8 cellular contexts compared by ENCODE assay signal in genomic region chr2:63841254-63842022, GRCh38. TPM values are rescaled to one million over a fixed set of nuclear protein-coding genes. Genes with fewer than 3 reads are reported as not detected.
A peak's percentile ranks its signal among the peaks of the same experiment; 100 is the strongest.
DNase-seq lines count a peak whose midpoint lies in the region; ATAC-seq, FAIRE-seq and TF ChIP-seq lines count a peak whose summit lies in the region.

TSS of gene UGP2 (plus strand) at chr2:63841896. CDS start at chr2:63842186, 290 bp downstream.

- H3K9me3 ChIP-seq in BE2C (no peaks in the 10 kb centered on the region), HepG2 (ENCODE audit: low read length) (no peaks in the 10 kb centered on the region)

- H3K79me2 ChIP-seq in HepG2 (ENCODE audit: insufficient read depth, low read length), result peaks cover 48% of the 10 kb centered on the region

- peak within 1 kb of the TSS; percentile 92 for H3K9ac ChIP-seq in HepG2 (ENCODE audit: insufficient read depth, low read depth, low read length)

- peak within 1 kb of the TSS; percentile 94 for H3K27ac ChIP-seq in HepG2 (ENCODE audit: extremely low read length, insufficient read depth, low read length)

- BruUV-seq in HepG2 (replicated peaks; lab: Mats Ljungman, UMichigan), result no TSS peak

- H3K4me1 Mint-ChIP-seq in activated CD4-positive, alpha-beta T cell treated with anti-CD3 and anti-CD28 coated beads, Interleukin-2, amount 10 ng/mL, durations not matched to agents 7 days and 5 days, result peaks cover 52% of the 10 kb centered on the region
- peaks cover 40% of the 10 kb centered on the region for H3K4me1 Mint-ChIP-seq in dendritic cell treated with granulocyte-macrophage colony-stimulating factor and Interleukin-4, amounts not matched to agents 40 ng/mL and 50 ng/mL, for 4 days (ENCODE audit: low read depth)

- peaks cover 2% of the 10 kb centered on the region for H3K4me1 ChIP-seq in BE2C
- peaks cover 42% of the 10 kb centered on the region for H3K4me1 ChIP-seq in HepG2 (ENCODE audit: insufficient read depth, low read length)

- H3K27me3 Mint-ChIP-seq in activated CD4-positive, alpha-beta T cell treated with anti-CD3 and anti-CD28 coated beads, Interleukin-2, amount 10 ng/mL, durations not matched to agents 7 days and 5 days, result peaks cover 7% of the 10 kb centered on the region
- no peaks in the 10 kb centered on the region for H3K27me3 Mint-ChIP-seq in dendritic cell treated with granulocyte-macrophage colony-stimulating factor and Interleukin-4, amounts not matched to agents 40 ng/mL and 50 ng/mL, for 4 days

- POLR2A ChIA-PET in activated CD4-positive, alpha-beta T cell treated with anti-CD3 and anti-CD28 coated beads, Interleukin-2, amount 10 ng/mL, durations not matched to agents 7 days and 5 days (lab: Charles Lee), result interaction anchor here (3.4 kb wide), 1 partner anchor 13 kb away, joined by 36 read pairs; no protein-coding TSS in a partner anchor
- POLR2A ChIA-PET in HepG2 (lab: Yijun Ruan, JAX), result interaction anchor here (0.7 to 5.2 kb wide), 27 partner anchors 9 to 253 kb away, joined by 3 to 73 read pairs (median 4); partner anchors contain the start of genes MDH1 and WDPCP

- DNase-seq in BE2C (peak; percentile 77), GM19239 (ENCODE audit: insufficient read length, low spot score) (peak; percentile 32), NCI-H69 (lab: John Stamatoyannopoulos, UW) (peak; percentile 92), HepG2 (ENCODE audit: low spot score) (peak; percentile 90)
- DNase-seq in activated CD4-positive, alpha-beta T cell treated with anti-CD3 and anti-CD28 coated beads, Interleukin-2, amount 10 ng/mL, durations not matched to agents 7 days and 5 days, result peak; percentile 92
- peak; percentile 71 to 76 for DNase-seq in stimulated activated CD4-positive, alpha-beta T cell treated with anti-CD3 and anti-CD28 coated beads, Interleukin-4, amount 100 ng/mL, for 4 hours

- peaks cover 49% of the 10 kb centered on the region for H3K36me3 Mint-ChIP-seq in activated CD4-positive, alpha-beta T cell treated with anti-CD3 and anti-CD28 coated beads, Interleukin-2, amount 10 ng/mL, durations not matched to agents 7 days and 5 days (ENCODE audit: low read depth)
- H3K36me3 Mint-ChIP-seq in dendritic cell treated with granulocyte-macrophage colony-stimulating factor and Interleukin-4, amounts not matched to agents 40 ng/mL and 50 ng/mL, for 4 days (ENCODE audit: low read depth), result peaks cover 35% of the 10 kb centered on the region

- in situ Hi-C loops in HepG2 (cut with HindIII; ENCODE audit: extremely low pct_ligation_motif_present, low pct_unique_long_range_greater_than_20kb), result no loop called here

- peak within 1 kb of the TSS; percentile 96 for H3K27ac Mint-ChIP-seq in activated CD4-positive, alpha-beta T cell treated with anti-CD3 and anti-CD28 coated beads, Interleukin-2, amount 10 ng/mL, durations not matched to agents 7 days and 5 days
- H3K27ac Mint-ChIP-seq in dendritic cell treated with granulocyte-macrophage colony-stimulating factor and Interleukin-4, amounts not matched to agents 40 ng/mL and 50 ng/mL, for 4 days, result peak within 1 kb of the TSS; percentile 100

- H3K4me3 ChIP-seq in BE2C (ENCODE audit: low read depth, low read length) (peak within 1 kb of the TSS; percentile 72), HepG2 (replicated peaks in 1 of 3; ENCODE audit: insufficient read depth in 1 of 3, low read depth in 2 of 3, low read length in 3 of 3) (peak within 1 kb of the TSS; percentile 82 to 95 (median 85))

- CTCF ChIA-PET in activated CD4-positive, alpha-beta T cell treated with anti-CD3 and anti-CD28 coated beads, Interleukin-2, amount 10 ng/mL, durations not matched to agents 7 days and 5 days (lab: Charles Lee), result interaction anchor here (0.7 to 3.9 kb wide), 5 partner anchors 11 to 37 kb away, joined by 3 to 27 read pairs (median 4); no protein-coding TSS in a partner anchor
- CTCF ChIA-PET in HepG2 (lab: Yijun Ruan, JAX; ENCODE audit: low intra/inter-chr PET ratio, low total read pairs), result interaction anchor here (1.0 kb wide), 1 partner anchor 149 kb away, joined by 3 read pairs; no protein-coding TSS in a partner anchor

- intact Hi-C loops in dendritic cell treated with granulocyte-macrophage colony-stimulating factor and Interleukin-4, amounts not matched to agents 40 ng/mL and 50 ng/mL, for 4 days (cut with micrococcal nuclease), result loop anchor here (2.0 to 10.0 kb wide), 7 partner anchors 15 to 1647 kb away; partner anchors contain the start of genes B3GNT2, MDH1, PELI1 and SLC1A4
- intact Hi-C loops in HepG2 (cut with micrococcal nuclease; ENCODE audit: unreplicated experiment), result loop anchor here (1.0 to 2.0 kb wide), 5 partner anchors 20 to 253 kb away; partner anchors contain the start of genes MDH1 and WDPCP

- no peaks in the 10 kb centered on the region for H3K27me3 ChIP-seq in BE2C
- H3K27me3 ChIP-seq in HepG2 (ENCODE audit: control insufficient read depth in 1 of 2, insufficient read depth in 2 of 2, low read length in 2 of 2), result no peaks in the 10 kb centered on the region; a peak in 1 of 5 replicates

- no peak within 1 kb of the TSS for H2AFZ ChIP-seq in HepG2 (ENCODE audit: low read length)

- H3K4me3 Mint-ChIP-seq in activated CD4-positive, alpha-beta T cell treated with anti-CD3 and anti-CD28 coated beads, Interleukin-2, amount 10 ng/mL, durations not matched to agents 7 days and 5 days, result peak within 1 kb of the TSS; percentile 97
- H3K4me3 Mint-ChIP-seq in dendritic cell treated with granulocyte-macrophage colony-stimulating factor and Interleukin-4, amounts not matched to agents 40 ng/mL and 50 ng/mL, for 4 days, result peak within 1 kb of the TSS; percentile 98

- H4K20me1 ChIP-seq in HepG2 (ENCODE audit: insufficient read depth, low read length), result peaks cover 32% of the 10 kb centered on the region

- H3K36me3 ChIP-seq in BE2C, result no peaks in the 10 kb centered on the region
- no peaks in the 10 kb centered on the region for H3K36me3 ChIP-seq in HepG2 (replicated peaks in 1 of 2; ENCODE audit: control insufficient read depth in 1 of 2, insufficient read depth in 2 of 2, low read length in 2 of 2)

- peak; percentile 58 for ATAC-seq in HG03460 (IDR thresholded peaks at IDR 0.05; ENCODE audit: unreplicated experiment)
- peak; percentile 84 for ATAC-seq in HepG2

- TF ChIP-seq EP300 in HepG2 (IDR thresholded peaks at IDR 0.05; ENCODE audit: low read depth in 2 of 2, low read length in 2 of 2) (no peak; a peak in 2 of 4 replicates), HepG2 (CRISPR knock-in tag; IDR thresholded peaks at IDR 0.05; ENCODE audit: borderline replicate concordance) (peak; percentile 31)

- FAIRE-seq in GM19239 (lab: Jason Lieb, UNC), result peak; percentile 74
- no peak for FAIRE-seq in HepG2 (lab: Jason Lieb, UNC)

- TF ChIP-seq RAD21 in HepG2 (CRISPR knock-in tag; IDR thresholded peaks at IDR 0.05), result peak; percentile 50

- WGBS in HepG2 (ENCODE audit: low lambda C conversion rate), result 1% methylated on average over 19 of the region's 59 CpGs

- TF ChIP-seq CTCF in BE2C (IDR thresholded peaks at IDR 0.05; ENCODE audit: low read depth, low read length), result no peak
- TF ChIP-seq CTCF in HepG2 (CRISPR knock-in tag; IDR thresholded peaks at IDR 0.05), result peak; percentile 68

- H3K4me2 ChIP-seq in HepG2 (ENCODE audit: low read depth, low read length), result peak within 1 kb of the TSS; percentile 95

- peak; percentile 78 to 90 for TF ChIP-seq POLR2A in HepG2 (IDR thresholded peaks at IDR 0.05; ENCODE audit: insufficient read depth in 1 of 2, low read depth in 2 of 2, low read length in 2 of 2)

- H3K9me3 Mint-ChIP-seq in activated CD4-positive, alpha-beta T cell treated with anti-CD3 and anti-CD28 coated beads, Interleukin-2, amount 10 ng/mL, durations not matched to agents 7 days and 5 days, result peaks cover 1% of the 10 kb centered on the region
- no peaks in the 10 kb centered on the region for H3K9me3 Mint-ChIP-seq in dendritic cell treated with granulocyte-macrophage colony-stimulating factor and Interleukin-4, amounts not matched to agents 40 ng/mL and 50 ng/mL, for 4 days

TF ChIP-seq in HepG2, 621 proteins besides CTCF, POLR2A, EP300 and RAD21 (continues in another document):
- TF ChIP-seq GTF3A (CRISPR knock-in tag; conservative IDR thresholded peaks at IDR 0.05) (no peak), ZNF740 (CRISPR knock-in tag; IDR thresholded peaks at IDR 0.05) (no peak), TP53 (CRISPR knock-in tag; conservative IDR thresholded peaks at IDR 0.05) (0 out of 2 replicates have a peak, but pooled peaks have one; percentile 23), STAG1 (CRISPR knock-in tag; IDR thresholded peaks at IDR 0.05) (peak; percentile 40), ZNF629 (CRISPR knock-in tag; conservative IDR thresholded peaks at IDR 0.05) (no peak), FOXO1 (CRISPR knock-in tag; IDR thresholded peaks at IDR 0.05) (peak; percentile 41; the same call in 1 of the 2 replicates)

RNA-seq across cellular contexts. Expression of gene UGP2, which starts in this region (rescaled TPM):
- polyA plus RNA-seq in BE2C (2012; ENCODE audit: insufficient read depth, insufficient read length, low read depth), result 13.0 TPM
- 100 to 1,000 TPM; 140 to 181 TPM for total RNA-seq in activated CD4-positive, alpha-beta T cell treated with anti-CD3 and anti-CD28 coated beads, Interleukin-2, amount 10 ng/mL, durations not matched to agents 7 days and 5 days
- total RNA-seq in HepG2 (2016; rRNA removed; fragmentation: Illumina TruSeq; extraction: Trizol), result 134 and 210 TPM in 2 replicates
- 83.7 and 93.6 TPM in 2 replicates for total RNA-seq in HepG2 (2016; cell fraction: cytosol; rRNA removed; fragmentation: Illumina TruSeq; extraction: Trizol; ENCODE audit: low read depth)
- total RNA-seq in HepG2 (2016; cell fraction: insoluble cytoplasmic fraction; rRNA removed; fragmentation: Illumina TruSeq; extraction: Trizol), result 123 and 218 TPM in 2 replicates
- 85.1 and 86.4 TPM in 2 replicates for total RNA-seq in HepG2 (2016; cell fraction: membrane; rRNA removed; fragmentation: Illumina TruSeq; extraction: Trizol)
- total RNA-seq in HepG2 (2016; cell fraction: nucleus; rRNA removed; fragmentation: Illumina TruSeq; extraction: Trizol), result 79.9 and 81.8 TPM in 2 replicates
- 80.1 and 96.0 TPM in 2 replicates for polyA plus RNA-seq in HepG2 (2011; rRNA removed)
- polyA plus RNA-seq in HepG2 (2011; cell fraction: cytosol; rRNA removed), result 34.2 and 64.5 TPM in 2 replicates
- polyA plus RNA-seq in HepG2 (2011; cell fraction: nucleus; rRNA removed), result 28.2 and 36.8 TPM in 2 replicates
- 164 and 194 TPM in 2 replicates for polyA plus RNA-seq in HepG2 (2012)
- 27.9 and 31.2 TPM in 2 replicates for polyA plus RNA-seq in HepG2 (2016; cell fraction: cytosol; fragmentation: Illumina TruSeq; extraction: Trizol; ENCODE audit: low read depth)
- polyA plus RNA-seq in HepG2 (2016; cell fraction: insoluble cytoplasmic fraction; fragmentation: Illumina TruSeq; extraction: Trizol; ENCODE audit: low read depth), result 183 and 197 TPM in 2 replicates
- polyA plus RNA-seq in HepG2 (2016; cell fraction: membrane; fragmentation: Illumina TruSeq; extraction: Trizol; ENCODE audit: low read depth), result 56.9 and 57.3 TPM in 2 replicates
- polyA plus RNA-seq in HepG2 (2016; cell fraction: nucleus; fragmentation: Illumina TruSeq; extraction: Trizol; ENCODE audit: insufficient read depth, low read depth), result 78.5 and 87.8 TPM in 2 replicates
- 11.5 and 14.4 TPM in 2 replicates for polyA minus RNA-seq in HepG2 (2011; rRNA and poly(A)+ RNA removed; ENCODE audit: low replicate concordance)
- polyA minus RNA-seq in HepG2 (2011; cell fraction: cytosol; rRNA and poly(A)+ RNA removed), result 103 and 130 TPM in 2 replicates
- polyA minus RNA-seq in HepG2 (2011; cell fraction: nucleus; rRNA and poly(A)+ RNA removed), result 119 and 170 TPM in 2 replicates

Comparison
In these comparisons a context has a peak if more than half of its experiments do, and no peak if none do; other contexts are left out.
1. Peak in every context shown above with its lines: DNase-seq, ATAC-seq, H3K4me3 ChIP-seq and H3K27ac ChIP-seq.
2. DNase-seq: peak in every context shown above with its lines; median percentile 92 in NCI-H69; 92 in activated CD4-positive, alpha-beta T cell treated with anti-CD3 and anti-CD28 coated beads, Interleukin-2, amount 10 ng/mL, durations not matched to agents 7 days and 5 days; 90 in HepG2; 77 in BE2C; 74 in stimulated activated CD4-positive, alpha-beta T cell treated with anti-CD3 and anti-CD28 coated beads, Interleukin-4, amount 100 ng/mL, for 4 hours; 32 in GM19239.